ENCODE assay signal across 8 cellular contexts in genomic region chr1:109620890-109621289, GRCh38. TPM values are rescaled to one million over a fixed set of nuclear protein-coding genes. Genes with fewer than 3 reads are reported as not detected.
A peak's percentile ranks its signal among the peaks of the same experiment; 100 is the strongest.
DNase-seq lines count a peak whose midpoint lies in the region; ATAC-seq and TF ChIP-seq lines count a peak whose summit lies in the region.

No MANE protein-coding gene starts in this region.

- H3K4me3 ChIP-seq in right cardiac atrium (ENCODE audit: low read length): peak overlapping the region; percentile 76
- peak overlapping the region; percentile 49 to 66 for H3K4me3 ChIP-seq in uterus

- H3K9me3 ChIP-seq in right cardiac atrium (ENCODE audit: control insufficient read depth, low read length) (no peaks in the 10 kb centered on the region), uterus (no peaks in the 10 kb centered on the region)

- H3K4me1 ChIP-seq in right cardiac atrium (ENCODE audit: control insufficient read depth, insufficient read depth, low read length) (peaks cover 9% of the 10 kb centered on the region), uterus (peaks cover 0 to 4% of the 10 kb centered on the region in 2 donors)

- TF ChIP-seq CTCF in uterus (IDR thresholded peaks at IDR 0.05): no peak

- intact Hi-C loops in right cardiac atrium (cut with DNase I) (no loop called here), uterus (cut with DNase I; ENCODE audit: low total_unique reads) (no loop called here)

- DNase-seq in NCI-H187 (lab: John Stamatoyannopoulos, UW) (peak; percentile 39 to 67), T-helper 2 cell (peak; percentile 92 to 98 (median 97)), anterior cingulate cortex (lab: John Stamatoyannopoulos, UW) (peak; percentile 46 to 95 (median 84)), right cardiac atrium (peak; percentile 98 to 99 (median 98)), putamen (ENCODE audit: low spot score) (peak; percentile 87), uterus (peak; percentile 90 to 91)

- ATAC-seq in GM18502 (IDR thresholded peaks at IDR 0.05; ENCODE audit: poor library complexity, unreplicated experiment) (peak; percentile 81), HG02970 (IDR thresholded peaks at IDR 0.05; ENCODE audit: low FRiP score, unreplicated experiment) (peak; percentile 52), right cardiac atrium (peak; percentile 84 to 86)

- H3K36me3 ChIP-seq in uterus: no peaks in the 10 kb centered on the region

- under 1% methylated on average over 18 of the region's 18 CpGs for WGBS in right cardiac atrium

- no peaks in the 10 kb centered on the region for H3K27me3 ChIP-seq in right cardiac atrium (ENCODE audit: control insufficient read depth, insufficient read depth)
- H3K27me3 ChIP-seq in uterus: no peaks in the 10 kb centered on the region

- TF ChIP-seq POLR2A in uterus (IDR thresholded peaks at IDR 0.05): no peak

- H3K27ac ChIP-seq in right cardiac atrium (ENCODE audit: low read length) (no peak overlapping the region), uterus (peak overlapping the region; percentile 84 to 87)

RNA-seq across cellular contexts. Expression of gene AMPD2, which starts 1.3 kb away (rescaled TPM):
- 10 to 100 TPM; 18.8 to 26.1 (median 23.4) TPM for total RNA-seq in right cardiac atrium
- polyA plus RNA-seq in right cardiac atrium: 8.4 TPM
- total RNA-seq in uterus: 10 to 100 TPM; 30.9 to 91.2 (median 73.2) TPM

RNA-seq across cellular contexts. Expression of gene GNAT2, which starts 1.5 kb away (rescaled TPM):
- not detected for total RNA-seq in right cardiac atrium
- not detected for polyA plus RNA-seq in right cardiac atrium
- total RNA-seq in uterus: not detected

RNA-seq across cellular contexts. Expression of gene GSTM4, which starts 35.0 kb away (rescaled TPM):
- 10 to 100 TPM; 31.2 to 57.8 (median 39.4) TPM for total RNA-seq in right cardiac atrium
- 47.9 TPM for polyA plus RNA-seq in right cardiac atrium
- 10 to 100 TPM in 3 of 4 donors, 1 to 10 TPM in 1; 7.6 to 43.5 (median 20.7) TPM for total RNA-seq in uterus

RNA-seq across cellular contexts. Expression of gene GSTM2, which starts 47.0 kb away (rescaled TPM):
- total RNA-seq in right cardiac atrium (10 to 100 TPM; 50.3 to 92.8 (median 72.6) TPM), uterus (100 to 1,000 TPM in 1 of 4 donors, 10 to 100 TPM in 3; 32.1 to 154 (median 72.1) TPM)
- 99.5 TPM for polyA plus RNA-seq in right cardiac atrium
